Comparison of ENCODE assay signal across 1 cellular context in the genomic region with DNA sequence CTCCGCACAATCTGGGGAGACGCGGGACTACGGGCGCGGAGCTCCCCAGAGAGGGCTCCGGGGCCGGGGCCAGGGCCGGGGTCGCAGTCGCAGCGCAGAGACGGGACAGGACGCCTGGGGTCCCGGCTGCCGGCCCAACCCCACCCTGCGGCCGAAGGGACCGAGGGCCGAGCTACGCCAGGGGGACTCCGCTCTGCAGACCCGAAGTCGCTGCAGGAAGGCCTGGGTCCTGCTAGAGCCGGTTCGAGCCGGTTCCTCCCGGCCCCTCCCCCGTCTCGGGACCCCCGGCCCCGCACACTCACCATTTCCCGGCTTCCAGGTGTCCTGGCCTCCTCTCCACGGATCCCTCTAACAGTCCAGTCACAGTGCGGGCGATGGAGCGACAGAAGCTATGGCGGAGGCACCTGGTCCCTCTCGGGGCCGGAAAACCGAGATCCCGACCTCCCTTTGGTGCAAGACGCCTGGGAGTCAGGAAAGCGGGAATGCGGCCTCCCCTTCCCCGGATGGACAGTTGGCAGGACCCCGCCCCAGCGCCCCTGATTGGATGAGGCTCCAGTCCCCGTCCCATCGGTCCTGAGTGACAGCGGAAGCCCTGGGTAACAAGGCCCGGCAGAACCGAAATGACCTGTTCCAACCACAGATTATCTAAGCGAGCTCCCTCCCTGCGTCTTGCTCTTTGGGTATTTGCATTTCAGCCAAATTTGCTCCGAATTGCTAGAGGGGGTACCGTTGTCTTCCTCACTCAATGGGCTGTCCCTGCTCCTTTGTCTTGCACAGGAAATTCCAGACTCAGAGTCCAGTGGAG.
TF ChIP-seq lines count a peak whose summit lies in the region.

ZNF625 (minus strand) TSS at position 481 of the 805 bp plus-strand sequence; CDS start at position 305, 176 bp downstream.

TF ChIP-seq in HEK293, 187 proteins besides CTCF, POLR2A, EP300 and RAD21 (continued from another document and continues in another):
- TF ChIP-seq ZNF785 (tag by site-specific recombination; IDR thresholded peaks at IDR 0.05) (no peak), ZNF23 (tag by site-specific recombination; IDR thresholded peaks at IDR 0.05; ENCODE audit: borderline replicate concordance) (no peak), ZNF416 (tag by site-specific recombination; IDR thresholded peaks at IDR 0.05) (no peak), ZNF514 (tag by site-specific recombination; IDR thresholded peaks at IDR 0.05) (no peak), ZBTB8A (tag by site-specific recombination; IDR thresholded peaks at IDR 0.05) (no peak), KLF16 (tag by site-specific recombination; IDR thresholded peaks at IDR 0.05) (0 out of 2 replicates have a peak, but pooled peaks have one; percentile 73), ZNF37A (tag by site-specific recombination; IDR thresholded peaks at IDR 0.05) (no peak), ZNF624 (tag by site-specific recombination; IDR thresholded peaks at IDR 0.05) (no peak), ZNF221 (tag by site-specific recombination; IDR thresholded peaks at IDR 0.05; ENCODE audit: borderline replicate concordance) (no peak), PRDM10 (tag by site-specific recombination; IDR thresholded peaks at IDR 0.05) (peak; percentile 97), TRIM28 (IDR thresholded peaks at IDR 0.05; ENCODE audit: borderline replicate concordance, low read length) (no peak), PRDM4 (tag by site-specific recombination; IDR thresholded peaks at IDR 0.05) (no peak), ZXDB (tag by site-specific recombination; IDR thresholded peaks at IDR 0.05) (peak; percentile 76), ZFP69B (tag by site-specific recombination; IDR thresholded peaks at IDR 0.05) (no peak), ZNF24 (tag by site-specific recombination; IDR thresholded peaks at IDR 0.05) (no peak), ZNF768 (tag by site-specific recombination; IDR thresholded peaks at IDR 0.05) (no peak), ZNF777 (tag by site-specific recombination; IDR thresholded peaks at IDR 0.05; ENCODE audit: borderline replicate concordance) (no peak), ZNF132 (tag by site-specific recombination; IDR thresholded peaks at IDR 0.05; ENCODE audit: borderline replicate concordance) (no peak), OSR2 (tag by site-specific recombination; IDR thresholded peaks at IDR 0.05) (no peak), ZNF830 (tag by site-specific recombination; IDR thresholded peaks at IDR 0.05; ENCODE audit: low read depth) (no peak), ZNF324 (tag by site-specific recombination; IDR thresholded peaks at IDR 0.05) (peak; percentile 58; the same call in 1 of the 2 replicates), ZEB2 (tag by site-specific recombination; IDR thresholded peaks at IDR 0.05) (peak; percentile 61; the same call in 1 of the 2 replicates), ZNF596 (tag by site-specific recombination; IDR thresholded peaks at IDR 0.05) (no peak), ZNF639 (tag by site-specific recombination; IDR thresholded peaks at IDR 0.05) (no peak), ZNF513 (tag by site-specific recombination; IDR thresholded peaks at IDR 0.05) (peak; percentile 74), ZNF544 (tag by site-specific recombination; IDR thresholded peaks at IDR 0.05) (no peak), ZNF350 (tag by site-specific recombination; IDR thresholded peaks at IDR 0.05) (no peak), ZNF2 (tag by site-specific recombination; IDR thresholded peaks at IDR 0.05) (no peak), FEZF1 (tag by site-specific recombination; IDR thresholded peaks at IDR 0.05) (no peak), ZSCAN23 (tag by site-specific recombination; IDR thresholded peaks at IDR 0.05) (no peak), ZNF214 (tag by site-specific recombination; IDR thresholded peaks at IDR 0.05; ENCODE audit: borderline replicate concordance) (no peak), ZNF362 (tag by site-specific recombination; IDR thresholded peaks at IDR 0.05) (no peak), ZNF121 (tag by site-specific recombination; IDR thresholded peaks at IDR 0.05) (0 out of 2 replicates have a peak, but pooled peaks have one; percentile 28), WT1 (tag by site-specific recombination; IDR thresholded peaks at IDR 0.05) (0 out of 2 replicates have a peak, but pooled peaks have one; percentile 23), REPIN1 (tag by site-specific recombination; IDR thresholded peaks at IDR 0.05; ENCODE audit: low read depth) (peak; percentile 49; the same call in 1 of the 2 replicates), KLF7 (tag by site-specific recombination; IDR thresholded peaks at IDR 0.05; ENCODE audit: borderline replicate concordance) (no peak), ZNF529 (tag by site-specific recombination; IDR thresholded peaks at IDR 0.05; ENCODE audit: insufficient replicate concordance) (no peak)
- TF ChIP-seq, protein P1, sequence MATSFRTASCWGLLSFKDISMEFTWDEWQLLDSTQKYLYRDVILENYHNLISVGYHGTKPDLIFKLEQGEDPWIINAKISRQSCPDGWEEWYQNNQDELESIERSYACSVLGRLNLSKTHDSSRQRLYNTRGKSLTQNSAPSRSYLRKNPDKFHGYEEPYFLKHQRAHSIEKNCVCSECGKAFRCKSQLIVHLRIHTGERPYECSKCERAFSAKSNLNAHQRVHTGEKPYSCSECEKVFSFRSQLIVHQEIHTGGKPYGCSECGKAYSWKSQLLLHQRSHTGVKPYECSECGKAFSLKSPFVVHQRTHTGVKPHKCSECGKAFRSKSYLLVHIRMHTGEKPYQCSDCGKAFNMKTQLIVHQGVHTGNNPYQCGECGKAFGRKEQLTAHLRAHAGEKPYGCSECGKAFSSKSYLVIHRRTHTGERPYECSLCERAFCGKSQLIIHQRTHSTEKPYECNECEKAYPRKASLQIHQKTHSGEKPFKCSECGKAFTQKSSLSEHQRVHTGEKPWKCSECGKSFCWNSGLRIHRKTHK (tag by site-specific recombination; IDR thresholded peaks at IDR 0.05), result no peak
- TF ChIP-seq, protein P2, sequence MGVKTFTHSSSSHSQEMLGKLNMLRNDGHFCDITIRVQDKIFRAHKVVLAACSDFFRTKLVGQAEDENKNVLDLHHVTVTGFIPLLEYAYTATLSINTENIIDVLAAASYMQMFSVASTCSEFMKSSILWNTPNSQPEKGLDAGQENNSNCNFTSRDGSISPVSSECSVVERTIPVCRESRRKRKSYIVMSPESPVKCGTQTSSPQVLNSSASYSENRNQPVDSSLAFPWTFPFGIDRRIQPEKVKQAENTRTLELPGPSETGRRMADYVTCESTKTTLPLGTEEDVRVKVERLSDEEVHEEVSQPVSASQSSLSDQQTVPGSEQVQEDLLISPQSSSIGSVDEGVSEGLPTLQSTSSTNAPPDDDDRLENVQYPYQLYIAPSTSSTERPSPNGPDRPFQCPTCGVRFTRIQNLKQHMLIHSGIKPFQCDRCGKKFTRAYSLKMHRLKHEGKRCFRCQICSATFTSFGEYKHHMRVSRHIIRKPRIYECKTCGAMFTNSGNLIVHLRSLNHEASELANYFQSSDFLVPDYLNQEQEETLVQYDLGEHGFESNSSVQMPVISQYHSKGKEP (tag by site-specific recombination; IDR thresholded peaks at IDR 0.05), result no peak
- TF ChIP-seq, protein P3, sequence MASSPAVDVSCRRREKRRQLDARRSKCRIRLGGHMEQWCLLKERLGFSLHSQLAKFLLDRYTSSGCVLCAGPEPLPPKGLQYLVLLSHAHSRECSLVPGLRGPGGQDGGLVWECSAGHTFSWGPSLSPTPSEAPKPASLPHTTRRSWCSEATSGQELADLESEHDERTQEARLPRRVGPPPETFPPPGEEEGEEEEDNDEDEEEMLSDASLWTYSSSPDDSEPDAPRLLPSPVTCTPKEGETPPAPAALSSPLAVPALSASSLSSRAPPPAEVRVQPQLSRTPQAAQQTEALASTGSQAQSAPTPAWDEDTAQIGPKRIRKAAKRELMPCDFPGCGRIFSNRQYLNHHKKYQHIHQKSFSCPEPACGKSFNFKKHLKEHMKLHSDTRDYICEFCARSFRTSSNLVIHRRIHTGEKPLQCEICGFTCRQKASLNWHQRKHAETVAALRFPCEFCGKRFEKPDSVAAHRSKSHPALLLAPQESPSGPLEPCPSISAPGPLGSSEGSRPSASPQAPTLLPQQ (tag by site-specific recombination; IDR thresholded peaks at IDR 0.05), result peak; percentile 74
- TF ChIP-seq, protein P4, sequence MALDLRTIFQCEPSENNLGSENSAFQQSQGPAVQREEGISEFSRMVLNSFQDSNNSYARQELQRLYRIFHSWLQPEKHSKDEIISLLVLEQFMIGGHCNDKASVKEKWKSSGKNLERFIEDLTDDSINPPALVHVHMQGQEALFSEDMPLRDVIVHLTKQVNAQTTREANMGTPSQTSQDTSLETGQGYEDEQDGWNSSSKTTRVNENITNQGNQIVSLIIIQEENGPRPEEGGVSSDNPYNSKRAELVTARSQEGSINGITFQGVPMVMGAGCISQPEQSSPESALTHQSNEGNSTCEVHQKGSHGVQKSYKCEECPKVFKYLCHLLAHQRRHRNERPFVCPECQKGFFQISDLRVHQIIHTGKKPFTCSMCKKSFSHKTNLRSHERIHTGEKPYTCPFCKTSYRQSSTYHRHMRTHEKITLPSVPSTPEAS (tag by site-specific recombination; IDR thresholded peaks at IDR 0.05), result no peak
- TF ChIP-seq, protein P5, sequence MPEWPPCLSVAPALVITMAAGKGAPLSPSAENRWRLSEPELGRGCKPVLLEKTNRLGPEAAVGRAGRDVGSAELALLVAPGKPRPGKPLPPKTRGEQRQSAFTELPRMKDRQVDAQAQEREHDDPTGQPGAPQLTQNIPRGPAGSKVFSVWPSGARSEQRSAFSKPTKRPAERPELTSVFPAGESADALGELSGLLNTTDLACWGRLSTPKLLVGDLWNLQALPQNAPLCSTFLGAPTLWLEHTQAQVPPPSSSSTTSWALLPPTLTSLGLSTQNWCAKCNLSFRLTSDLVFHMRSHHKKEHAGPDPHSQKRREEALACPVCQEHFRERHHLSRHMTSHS (tag by site-specific recombination; IDR thresholded peaks at IDR 0.05), result no peak
